Comparison of ENCODE assay signal across 13 cellular contexts in the genomic region with DNA sequence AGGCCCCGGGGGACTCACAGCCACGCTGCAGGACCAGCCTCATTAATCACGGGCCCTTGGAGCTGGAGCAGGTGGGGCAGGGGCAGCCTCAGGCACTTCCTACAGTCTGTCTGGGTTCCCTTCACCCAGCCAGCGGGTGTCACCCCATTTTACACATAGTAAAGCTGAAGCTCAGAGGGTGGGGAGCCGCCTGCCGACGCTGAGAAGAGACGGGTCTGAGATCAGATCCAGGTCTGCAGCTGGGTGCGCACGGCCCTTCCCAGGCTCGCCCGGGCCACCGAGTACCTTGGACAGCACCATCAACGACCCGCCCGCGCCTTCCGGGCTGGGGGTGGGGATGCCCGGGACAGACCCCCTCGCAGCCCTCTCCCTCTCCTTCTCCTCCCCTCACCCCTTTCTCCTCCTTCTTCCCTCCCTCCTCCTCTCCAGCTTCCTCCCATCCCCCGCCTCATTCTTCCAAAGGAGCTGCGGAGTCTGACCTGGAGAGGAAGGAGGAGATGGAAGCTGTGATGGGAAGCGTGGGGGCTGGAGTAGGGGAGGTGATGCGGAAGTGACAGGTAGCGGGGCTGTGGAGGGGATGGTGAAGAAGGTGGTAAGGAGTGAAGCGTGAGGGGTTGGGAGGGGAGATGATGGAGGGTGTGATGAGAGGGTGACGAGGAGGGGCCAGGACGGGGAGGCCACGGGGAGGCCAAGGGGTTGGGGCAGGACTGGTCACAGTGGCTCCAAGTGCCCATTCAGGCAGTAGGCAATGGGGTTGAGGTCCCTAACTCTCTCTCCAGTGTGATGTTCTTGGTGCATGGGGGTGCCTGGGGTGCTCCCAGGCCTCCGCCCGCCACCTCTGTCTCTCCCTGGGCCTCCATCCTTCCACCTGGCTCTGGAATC. TPM values are rescaled to one million over a fixed set of nuclear protein-coding genes. Genes with fewer than 3 reads are reported as not detected.
DNase-seq lines count a peak whose midpoint lies in the region; ATAC-seq, FAIRE-seq and TF ChIP-seq lines count a peak whose summit lies in the region.
"Had no signal": no experiment of that assay in that cellular context is flagged by ENCODE, and none has a peak within 500 bp of the region (broad histone marks: within the 10 kb centered on the region; RNA-seq: fewer than 3 reads in every experiment).

No MANE protein-coding gene starts in this region.

- H3K27ac Mint-ChIP-seq in CD4-positive, alpha-beta memory T cell, result peak overlapping the region in 1 of 7 donors; percentile 12
- no peak overlapping the region for H3K27ac Mint-ChIP-seq in activated CD4-positive, alpha-beta memory T cell treated with anti-CD3 and anti-CD28 coated beads for 36 hours
- H3K27ac Mint-ChIP-seq: activated naive CD8-positive, alpha-beta T cell treated with anti-CD3 and anti-CD28 coated beads, Interleukin-2, amount 10 ng/mL, durations not matched to agents 7 days and 5 days had no signal

- no peak for FAIRE-seq in HTR-8/SVneo (lab: Jason Lieb, UNC)
- FAIRE-seq: endothelial cell of umbilical vein had no signal

- peaks cover 16 to 48% (median 36%) of the 10 kb centered on the region in 4 donors for H3K4me1 ChIP-seq in liver (ENCODE audit: control insufficient read depth in 4 of 4, insufficient read depth in 4 of 4, low read length in 3 of 4)
- H3K4me1 ChIP-seq in mammary epithelial cell (ENCODE audit: insufficient read depth, low read length), result no peaks in the 10 kb centered on the region
- H3K4me1 ChIP-seq in CD4-positive, alpha-beta memory T cell (ENCODE audit: insufficient read depth, low read length), result peaks cover 43% of the 10 kb centered on the region

- H3K79me2 ChIP-seq in mammary epithelial cell (ENCODE audit: insufficient read depth, low read length), result no peaks in the 10 kb centered on the region

- H3K9me3 Mint-ChIP-seq in CD4-positive, alpha-beta memory T cell, result no peaks in the 10 kb centered on the region
- no peaks in the 10 kb centered on the region for H3K9me3 Mint-ChIP-seq in activated CD4-positive, alpha-beta memory T cell treated with anti-CD3 and anti-CD28 coated beads for 36 hours
- H3K9me3 Mint-ChIP-seq: activated naive CD8-positive, alpha-beta T cell treated with anti-CD3 and anti-CD28 coated beads, Interleukin-2, amount 10 ng/mL, durations not matched to agents 7 days and 5 days had no signal

- H4K20me1 ChIP-seq in mammary epithelial cell (ENCODE audit: insufficient read depth, low read length), result no peaks in the 10 kb centered on the region

- intact Hi-C loops in mammary epithelial cell (cut with micrococcal nuclease), result no loop called here
- intact Hi-C loops in CD4-positive, alpha-beta memory T cell (cut with micrococcal nuclease), result no loop called here
- intact Hi-C loops in activated CD4-positive, alpha-beta memory T cell treated with anti-CD3 and anti-CD28 coated beads for 36 hours (cut with micrococcal nuclease), result no loop called here

- ATAC-seq in HG03196 (IDR thresholded peaks at IDR 0.05; ENCODE audit: unreplicated experiment), result no peak
- ATAC-seq: left lobe of liver had no signal

- H3K27me3 ChIP-seq in liver (ENCODE audit: control insufficient read depth in 4 of 4, insufficient read depth in 4 of 4, low read length in 3 of 4) (no peaks in the 10 kb centered on the region), mammary epithelial cell (ENCODE audit: insufficient read depth, low read length) (no peaks in the 10 kb centered on the region)
- no peaks in the 10 kb centered on the region for H3K27me3 ChIP-seq in CD4-positive, alpha-beta memory T cell (ENCODE audit: insufficient read depth, low read length)

- H3K9me3 ChIP-seq in liver (ENCODE audit: control insufficient read depth in 4 of 4, low read length in 3 of 4), result no peaks in the 10 kb centered on the region
- H3K9me3 ChIP-seq in mammary epithelial cell (replicated peaks; ENCODE audit: insufficient read depth, low read length), result no peaks in the 10 kb centered on the region
- H3K9me3 ChIP-seq in CD4-positive, alpha-beta memory T cell (ENCODE audit: control insufficient read depth in 1 of 2, low read length in 2 of 2), result no peaks in the 10 kb centered on the region

- H3K9ac ChIP-seq in liver (ENCODE audit: low read depth in 1 of 2, low read length in 2 of 2) (no peak overlapping the region), mammary epithelial cell (ENCODE audit: insufficient read depth, low read length) (no peak overlapping the region)

- 63% methylated on average over 31 of the region's 31 CpGs for WGBS in liver
- WGBS in mammary epithelial cell (ENCODE audit: low coverage, missing lambda C conversion rate), result 79% methylated on average over 17 of the region's 31 CpGs

- H3K36me3 ChIP-seq in liver (ENCODE audit: control insufficient read depth in 4 of 4, insufficient read depth in 3 of 4, low read depth in 1 of 4, low read length in 3 of 4), result no peaks in the 10 kb centered on the region
- no peaks in the 10 kb centered on the region for H3K36me3 ChIP-seq in mammary epithelial cell (ENCODE audit: insufficient read depth, low read length)
- H3K36me3 ChIP-seq in CD4-positive, alpha-beta memory T cell (ENCODE audit: insufficient read depth, low read length), result no peaks in the 10 kb centered on the region

- no peak overlapping the region for H3K4me3 ChIP-seq in liver (ENCODE audit: low read depth in 1 of 3, low read length in 3 of 3)
- no peak overlapping the region for H3K4me3 ChIP-seq in mammary epithelial cell (replicated peaks in 1 of 3; ENCODE audit: insufficient read depth in 1 of 3, low read depth in 2 of 3, low read length in 3 of 3)
- H3K4me3 ChIP-seq in CD4-positive, alpha-beta memory T cell (ENCODE audit: low read length in 2 of 2), result no peak overlapping the region
- H3K4me3 ChIP-seq: smooth muscle cell had no signal

- dilution Hi-C loops in mammary epithelial cell (cut with HindIII; ENCODE audit: low sequenced_read_pairs), result no loop called here

- H3K27ac ChIP-seq in liver (ENCODE audit: low read depth in 1 of 2, low read length in 2 of 2) (peak overlapping the region in 1 of 2 donors; percentile 62), mammary epithelial cell (ENCODE audit: insufficient read depth, low read depth, low read length) (no peak overlapping the region)
- H3K27ac ChIP-seq in CD4-positive, alpha-beta memory T cell (ENCODE audit: low read depth, low read length), result no peak overlapping the region
- H3K27ac ChIP-seq: WERI-Rb-1 had no signal

- no TSS peak for BruUV-seq in mammary epithelial cell (replicated peaks; lab: Mats Ljungman, UMichigan)

- peaks cover 0 to 2% of the 10 kb centered on the region in 2 donors for H3K36me3 Mint-ChIP-seq in CD4-positive, alpha-beta memory T cell
- H3K36me3 Mint-ChIP-seq in activated CD4-positive, alpha-beta memory T cell treated with anti-CD3 and anti-CD28 coated beads for 36 hours, result no peaks in the 10 kb centered on the region
- H3K36me3 Mint-ChIP-seq: activated naive CD8-positive, alpha-beta T cell treated with anti-CD3 and anti-CD28 coated beads, Interleukin-2, amount 10 ng/mL, durations not matched to agents 7 days and 5 days had no signal

- peaks cover 28 to 62% (median 34%) of the 10 kb centered on the region in 4 donors for H3K4me1 Mint-ChIP-seq in CD4-positive, alpha-beta memory T cell
- peaks cover 34% of the 10 kb centered on the region for H3K4me1 Mint-ChIP-seq in activated CD4-positive, alpha-beta memory T cell treated with anti-CD3 and anti-CD28 coated beads for 36 hours (ENCODE audit: low read depth)

- no peak overlapping the region for H2AFZ ChIP-seq in mammary epithelial cell (ENCODE audit: low read depth, low read length)

- no peak overlapping the region for H3K4me3 Mint-ChIP-seq in CD4-positive, alpha-beta memory T cell
- H3K4me3 Mint-ChIP-seq in activated CD4-positive, alpha-beta memory T cell treated with anti-CD3 and anti-CD28 coated beads for 36 hours, result no peak overlapping the region
- H3K4me3 Mint-ChIP-seq: activated naive CD8-positive, alpha-beta T cell treated with anti-CD3 and anti-CD28 coated beads, Interleukin-2, amount 10 ng/mL, durations not matched to agents 7 days and 5 days had no signal

- DNase-seq in COR-L47 (lab: John Stamatoyannopoulos, UW) (peak; percentile 67), HTR-8/SVneo (ENCODE audit: insufficient read length, low spot score) (peak; percentile 26), SK-N-DZ (ENCODE audit: low spot score) (peak; percentile 25), mammary epithelial cell (no peak)
- no peak for DNase-seq in CD4-positive, alpha-beta memory T cell
- DNase-seq in activated CD4-positive, alpha-beta memory T cell treated with anti-CD3 and anti-CD28 coated beads for 36 hours, result no peak
- DNase-seq: activated naive CD8-positive, alpha-beta T cell treated with anti-CD3 and anti-CD28 coated beads, Interleukin-2, amount 10 ng/mL, durations not matched to agents 7 days and 5 days; WERI-Rb-1 had no signal

- POLR2A ChIA-PET in CD4-positive, alpha-beta memory T cell (lab: Charles Lee; ENCODE audit: partially characterized antibody), result no interaction called here
- POLR2A ChIA-PET in activated CD4-positive, alpha-beta memory T cell treated with anti-CD3 and anti-CD28 coated beads for 36 hours (lab: Charles Lee), result interaction anchor here (1.2 kb wide), 1 partner anchor 10 kb away, joined by 4 read pairs; no protein-coding TSS in a partner anchor

- H3K27me3 Mint-ChIP-seq in CD4-positive, alpha-beta memory T cell, result no peaks in the 10 kb centered on the region
- H3K27me3 Mint-ChIP-seq in activated CD4-positive, alpha-beta memory T cell treated with anti-CD3 and anti-CD28 coated beads for 36 hours, result no peaks in the 10 kb centered on the region

- in situ Hi-C loops in mammary epithelial cell (cut with MboI; ENCODE audit: low sequenced_read_pairs in 2 of 2), result no loop called here

- CTCF ChIA-PET in mammary epithelial cell (lab: Charles Lee; ENCODE audit: low non-redundant PET), result no interaction called here
- CTCF ChIA-PET in CD4-positive, alpha-beta memory T cell (lab: Charles Lee; ENCODE audit: partially characterized antibody), result interaction anchor here (0.6 to 1.1 kb wide), 3 partner anchors 17 to 164 kb away, joined by 3 to 4 read pairs (median 3); no protein-coding TSS in a partner anchor
- CTCF ChIA-PET in activated CD4-positive, alpha-beta memory T cell treated with anti-CD3 and anti-CD28 coated beads for 36 hours (lab: Charles Lee), result no interaction called here

- TF ChIP-seq RAD21 in liver (IDR thresholded peaks at IDR 0.05), result no peak

- no peak overlapping the region for H3K4me2 ChIP-seq in mammary epithelial cell (ENCODE audit: insufficient read depth, low read depth, low read length)
- H3K4me2 ChIP-seq: smooth muscle cell had no signal

- TF ChIP-seq CTCF in liver (IDR thresholded peaks at IDR 0.05; ENCODE audit: low read depth, low read length, missing input control) (no peak), mammary epithelial cell (conservative IDR thresholded peaks at IDR 0.05 in 1 of 2, IDR thresholded peaks at IDR 0.05 in 1 of 2; ENCODE audit: extremely low read depth in 1 of 2, insufficient read depth in 1 of 2, low read depth in 1 of 2, low read length in 2 of 2) (no peak)

RNA-seq across cellular contexts. Expression of a gene that starts 8.8 kb away (rescaled TPM):
- 5.7 and 9.1 TPM in 2 replicates for polyA plus RNA-seq in SK-N-DZ (2014; cell fraction: cytosol; rRNA removed)
- polyA plus RNA-seq in SK-N-DZ (2014; cell fraction: nucleus; rRNA removed), result 14.1 and 18.9 TPM in 2 replicates
- total RNA-seq in liver (10 to 100 TPM in 1 of 2 donors, 1 to 10 TPM in 1; 2.1 to 16.6 TPM), mammary epithelial cell (under 1 TPM in 1 of 2 donors, not detected in 1; 0.09 TPM)
- polyA plus RNA-seq in liver (10 to 100 TPM in 1 of 2 donors, 1 to 10 TPM in 1; 3.5 to 33.2 TPM), mammary epithelial cell (0.01 TPM)
- polyA minus RNA-seq in mammary epithelial cell, result not detected
- 1 to 10 TPM; 7.0 to 7.5 TPM for total RNA-seq in CD4-positive, alpha-beta memory T cell
- 1 to 10 TPM in 1 of 2 donors, under 1 TPM in 1; 0.30 to 4.1 TPM for polyA plus RNA-seq in CD4-positive, alpha-beta memory T cell
- 10 to 100 TPM; 11.0 to 12.4 TPM for total RNA-seq in activated CD4-positive, alpha-beta memory T cell treated with anti-CD3 and anti-CD28 coated beads for 36 hours

Comparison
In these comparisons a context has a peak if more than half of its experiments do, and no peak if none do; other contexts are left out.
1. DNase-seq: peak in COR-L47 (single experiment), HTR-8/SVneo (single experiment) and SK-N-DZ (single experiment); none in mammary epithelial cell (single experiment), CD4-positive, alpha-beta memory T cell (0 of 5) and activated CD4-positive, alpha-beta memory T cell treated with anti-CD3 and anti-CD28 coated beads for 36 hours (single experiment).